ENCODE assay signal across 8 cellular contexts in the genomic region with DNA sequence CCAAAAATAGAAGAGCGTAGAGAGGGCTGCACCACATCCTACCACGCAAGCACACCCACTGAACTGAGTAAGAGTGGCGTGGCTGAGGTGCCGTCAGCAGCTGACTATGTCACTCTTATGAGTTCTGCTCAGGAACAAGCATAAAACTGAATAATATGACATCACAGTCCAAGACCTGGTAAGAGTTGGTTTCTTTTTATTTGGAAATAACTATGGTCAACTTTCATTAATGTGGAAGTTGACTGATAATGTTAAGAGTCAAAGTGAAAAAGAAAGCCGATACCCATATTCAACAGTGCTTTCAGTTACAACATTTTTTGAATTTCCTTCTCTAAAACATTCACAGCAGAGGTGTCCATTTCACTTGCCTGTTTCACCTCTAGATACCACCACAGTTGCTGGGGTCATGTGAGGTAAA. TPM values are rescaled to one million over a fixed set of nuclear protein-coding genes. Genes with fewer than 3 reads are reported as not detected.
DNase-seq lines count a peak whose midpoint lies in the region; ATAC-seq and TF ChIP-seq lines count a peak whose summit lies in the region.

No MANE protein-coding gene starts in this region.

- CTCF ChIA-PET in OCI-LY7 (lab: Charles Lee; ENCODE audit: unreplicated experiment) (no interaction called here), RWPE1 (lab: Yijun Ruan, JAX) (interaction anchor here (1.9 kb wide), 1 partner anchor 7 kb away, joined by 5 read pairs; no protein-coding TSS in a partner anchor)

- no peak overlapping the region for H3K4me2 ChIP-seq in OCI-LY3 (ENCODE audit: low read length)
- H3K4me2 ChIP-seq in OCI-LY7 (ENCODE audit: low read length): no peak overlapping the region

- H4K20me1 ChIP-seq in OCI-LY3 (ENCODE audit: insufficient read depth, low read length) (no peaks in the 10 kb centered on the region), OCI-LY7 (ENCODE audit: insufficient read depth, low read length) (no peaks in the 10 kb centered on the region)

- ATAC-seq in HG02840 (IDR thresholded peaks at IDR 0.05; ENCODE audit: low FRiP score, unreplicated experiment) (peak; percentile 57), omental fat pad (ENCODE audit: low FRiP score) (no peak)

- H3K79me2 ChIP-seq in OCI-LY3 (ENCODE audit: low read length) (no peaks in the 10 kb centered on the region), OCI-LY7 (ENCODE audit: insufficient read depth, low read depth, low read length) (no peaks in the 10 kb centered on the region)

- no peak overlapping the region for H3K9ac ChIP-seq in OCI-LY3 (ENCODE audit: low read length)

- POLR2A ChIA-PET in OCI-LY7 (lab: Charles Lee) (no interaction called here), RWPE1 (lab: Yijun Ruan, JAX; ENCODE audit: low non-redundant PET) (no interaction called here)

- no peak overlapping the region for H3K4me3 ChIP-seq in OCI-LY3 (ENCODE audit: low read length)
- no peak overlapping the region for H3K4me3 ChIP-seq in OCI-LY7 (ENCODE audit: low read depth, low read length, poor library complexity, severe bottlenecking)

- no peaks in the 10 kb centered on the region for H3K27me3 ChIP-seq in OCI-LY3 (ENCODE audit: low read depth, low read length)

- H3K9me3 ChIP-seq in OCI-LY3 (ENCODE audit: insufficient read depth, low read length) (no peaks in the 10 kb centered on the region), OCI-LY7 (ENCODE audit: low read length) (no peaks in the 10 kb centered on the region)

- H3K9me2 ChIP-seq in OCI-LY7 (ENCODE audit: insufficient read depth, low read length): no peaks in the 10 kb centered on the region

- H3K36me3 ChIP-seq in OCI-LY3 (replicated peaks; ENCODE audit: low read depth, low read length): peaks cover 14% of the 10 kb centered on the region
- H3K36me3 ChIP-seq in OCI-LY7 (ENCODE audit: insufficient read depth, low read length): peaks cover 32% of the 10 kb centered on the region; the same call in 1 of the 2 replicates

- intact Hi-C loops in OCI-LY7 (cut with micrococcal nuclease; ENCODE audit: unreplicated experiment): no loop called here

- peak; percentile 10 for DNase-seq in stimulated activated CD8-positive, alpha-beta memory T cell treated with anti-CD3 and anti-CD28 coated beads, Interleukin-12 subunit alpha, Interleukin-12 subunit beta, amount 100 ng/mL, for 4 hours (ENCODE audit: low read depth)
- no peak for DNase-seq in stimulated activated CD8-positive, alpha-beta memory T cell treated with anti-CD3 and anti-CD28 coated beads, Interleukin-4, amount 100 ng/mL, for 48 hours
- DNase-seq in omental fat pad (ENCODE audit: low spot score): no peak
- no peak for DNase-seq in pons (ENCODE audit: low spot score)
- DNase-seq in OCI-LY7 (ENCODE audit: low spot score): no peak
- no peak for DNase-seq in RWPE1 (ENCODE audit: low spot score)

- H3K27ac ChIP-seq in OCI-LY3 (ENCODE audit: low read length): 0 out of 2 replicates have a peak overlapping the region, but pooled peaks have one; percentile 21
- no peak overlapping the region for H3K27ac ChIP-seq in OCI-LY7 (ENCODE audit: low read depth, low read length, poor library complexity, severe bottlenecking)
- H3K27ac ChIP-seq in RWPE1: no peak overlapping the region

- H2AFZ ChIP-seq in OCI-LY3 (ENCODE audit: low read depth, low read length): no peak overlapping the region
- no peak overlapping the region for H2AFZ ChIP-seq in OCI-LY7 (ENCODE audit: low read length)

- H3K4me1 ChIP-seq in OCI-LY3 (ENCODE audit: low read length) (peaks cover 8% of the 10 kb centered on the region), OCI-LY7 (ENCODE audit: insufficient read depth, low read length, poor library complexity, severe bottlenecking) (no peaks in the 10 kb centered on the region)

- TF ChIP-seq CTCF in OCI-LY3 (IDR thresholded peaks at IDR 0.05; ENCODE audit: low read depth, low read length) (no peak), omental fat pad (IDR thresholded peaks at IDR 0.05) (no peak), OCI-LY7 (conservative IDR thresholded peaks at IDR 0.05; ENCODE audit: low read length) (no peak), RWPE1 (conservative IDR thresholded peaks at IDR 0.05; ENCODE audit: low read depth) (no peak)

- no TSS peak for BruUV-seq in OCI-LY7 (replicated peaks; lab: Mats Ljungman, UMichigan)

RNA-seq across cellular contexts. Expression of a gene that starts 44.6 kb away (rescaled TPM):
- total RNA-seq in omental fat pad: 100 to 1,000 TPM; 131 to 204 (median 172) TPM
- 8.0 and 9.4 TPM in 2 replicates for total RNA-seq in OCI-LY7 (2014; rRNA removed; shearing (Covaris generic))
- 16.0 and 18.0 TPM in 2 replicates for total RNA-seq in OCI-LY7 (2022)

Comparison
In these comparisons a context has a peak if more than half of its experiments do, and no peak if none do; other contexts are left out.
1. RNA of a gene that starts 44.6 kb away (total RNA-seq): 131 to 204 TPM in omental fat pad; 8.0 to 18.0 TPM in OCI-LY7; every median in the first group is over 4 times any median in the second.